Comparison of ENCODE assay signal across 9 cellular contexts in the genomic region with DNA sequence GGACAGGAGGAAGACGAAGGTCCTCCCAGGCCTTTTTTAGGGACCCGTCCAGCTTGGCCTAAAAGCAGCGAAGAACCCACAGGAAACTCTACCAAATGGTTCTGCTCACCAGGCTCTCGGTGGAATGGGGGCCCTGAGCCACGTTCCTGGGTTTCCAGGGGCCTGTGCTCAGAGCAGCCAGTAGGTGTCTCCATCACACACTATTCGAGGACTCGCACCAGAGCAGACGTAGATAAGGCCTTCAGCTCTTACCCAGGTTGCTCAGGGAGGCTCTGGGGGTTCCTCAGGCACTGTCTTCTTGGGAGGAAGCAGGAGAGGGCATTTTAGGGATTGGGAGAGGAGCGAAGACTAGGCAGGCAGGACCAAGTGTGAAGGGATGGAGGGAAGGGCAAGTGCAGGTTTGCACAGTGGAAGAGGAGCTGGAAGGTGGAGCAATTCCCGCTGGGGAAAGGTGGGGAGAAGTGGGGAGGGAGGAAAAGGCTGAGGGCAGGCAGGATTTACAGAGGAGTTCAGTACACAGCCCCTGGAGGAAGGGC.
A peak's percentile ranks its signal among the peaks of the same experiment; 100 is the strongest.
DNase-seq lines count a peak whose midpoint lies in the region; ATAC-seq, FAIRE-seq and TF ChIP-seq lines count a peak whose summit lies in the region.
"Had no signal": no experiment of that assay in that cellular context is flagged by ENCODE, and none has a peak within 500 bp of the region (broad histone marks: within the 10 kb centered on the region; RNA-seq: fewer than 3 reads in every experiment).

No MANE protein-coding gene starts in this region.

- no peaks in the 10 kb centered on the region for H3F3A ChIP-seq in OCI-LY1 (ENCODE audit: insufficient read depth, low read length)

- H3K9ac ChIP-seq in OCI-LY1 (ENCODE audit: low read length) = no peak overlapping the region
- H3K9ac ChIP-seq: BLaER1 had no signal

- H3K36me3 ChIP-seq in OCI-LY1 (ENCODE audit: insufficient read depth, low read length) (no peaks in the 10 kb centered on the region), esophagus squamous epithelium (no peaks in the 10 kb centered on the region)
- H3K36me3 ChIP-seq: BLaER1 had no signal

- H3K79me2 ChIP-seq in OCI-LY1 (ENCODE audit: insufficient read depth, low read length) = no peaks in the 10 kb centered on the region

- H3K27ac ChIP-seq in OCI-LY1 (ENCODE audit: low read depth, low read length, poor library complexity, severe bottlenecking) = no peak overlapping the region
- H3K27ac ChIP-seq in esophagus squamous epithelium = no peak overlapping the region
- H3K27ac ChIP-seq: BLaER1 had no signal

- no peaks in the 10 kb centered on the region for H3K9me3 ChIP-seq in OCI-LY1 (ENCODE audit: low read length)
- H3K9me3 ChIP-seq in esophagus squamous epithelium = no peaks in the 10 kb centered on the region
- H3K9me3 ChIP-seq: BLaER1 had no signal

- intact Hi-C loops in esophagus squamous epithelium (cut with DNase I) = loop anchor here (10.0 kb wide), 1 partner anchor 871 kb away; no protein-coding TSS in a partner anchor

- 0 out of 2 replicates have a peak, but pooled peaks cover 4% of the 10 kb centered on the region for H3K27me3 ChIP-seq in OCI-LY1 (ENCODE audit: insufficient read depth, low read length)
- no peaks in the 10 kb centered on the region for H3K27me3 ChIP-seq in esophagus squamous epithelium
- H3K27me3 ChIP-seq: BLaER1 had no signal

- H3K27me3 Mint-ChIP-seq in naive thymus-derived CD8-positive, alpha-beta T cell = peaks cover 0 to 8% (median 3%) of the 10 kb centered on the region in 5 donors
- H3K27me3 Mint-ChIP-seq in stimulated activated naive B cell treated with anti-CD40 and anti-IgM and Interleukin-4, amounts not matched to agents 10 μg/mL and 1 μg/mL and 100 μg/mL, for 72 hours = peaks cover 20 to 26% of the 10 kb centered on the region in 2 donors

- H3K4me1 ChIP-seq in OCI-LY1 (ENCODE audit: insufficient read depth, low read length, severe bottlenecking) = no peaks in the 10 kb centered on the region
- peaks cover 0 to 10% (median 0%) of the 10 kb centered on the region in 3 donors for H3K4me1 ChIP-seq in esophagus squamous epithelium

- peaks cover 2 to 9% (median 7%) of the 10 kb centered on the region in 4 donors for H3K4me1 Mint-ChIP-seq in naive thymus-derived CD8-positive, alpha-beta T cell
- H3K4me1 Mint-ChIP-seq in stimulated activated naive B cell treated with anti-CD40 and anti-IgM and Interleukin-4, amounts not matched to agents 10 μg/mL and 1 μg/mL and 100 μg/mL, for 72 hours = peaks cover 0 to 1% of the 10 kb centered on the region in 2 donors

- FAIRE-seq in HTR-8/SVneo (lab: Jason Lieb, UNC) = peak; percentile 52

- no peaks in the 10 kb centered on the region for H3K9me2 ChIP-seq in OCI-LY1 (ENCODE audit: low read depth, low read length)

- H3K4me3 ChIP-seq in OCI-LY1 (ENCODE audit: low read depth, low read length, poor library complexity, severe bottlenecking) (no peak overlapping the region), esophagus squamous epithelium (no peak overlapping the region)
- H3K4me3 ChIP-seq: BLaER1 had no signal

- POLR2A ChIA-PET in naive thymus-derived CD8-positive, alpha-beta T cell (lab: Charles Lee) = interaction anchor here (1.7 kb wide), 1 partner anchor 262 kb away, joined by 5 read pairs; no protein-coding TSS in a partner anchor

- H3K36me3 Mint-ChIP-seq in naive thymus-derived CD8-positive, alpha-beta T cell = no peaks in the 10 kb centered on the region
- no peaks in the 10 kb centered on the region for H3K36me3 Mint-ChIP-seq in stimulated activated naive B cell treated with anti-CD40 and anti-IgM and Interleukin-4, amounts not matched to agents 10 μg/mL and 1 μg/mL and 100 μg/mL, for 72 hours

- peaks cover 0 to 1% (median 0%) of the 10 kb centered on the region in 9 donors for H3K9me3 Mint-ChIP-seq in naive thymus-derived CD8-positive, alpha-beta T cell
- H3K9me3 Mint-ChIP-seq in stimulated activated naive B cell treated with anti-CD40 and anti-IgM and Interleukin-4, amounts not matched to agents 10 μg/mL and 1 μg/mL and 100 μg/mL, for 72 hours = no peaks in the 10 kb centered on the region

- peak; percentile 81 for TF ChIP-seq CTCF in OCI-LY1 (IDR thresholded peaks at IDR 0.05; ENCODE audit: low read length)
- peak; percentile 33 to 76 (median 66) for TF ChIP-seq CTCF in esophagus squamous epithelium (IDR thresholded peaks at IDR 0.05)

- H3K27ac Mint-ChIP-seq in naive thymus-derived CD8-positive, alpha-beta T cell = peak overlapping the region in 4 of 10 donors; percentile 27 to 74 (median 61)
- no peak overlapping the region for H3K27ac Mint-ChIP-seq in stimulated activated naive B cell treated with anti-CD40 and anti-IgM and Interleukin-4, amounts not matched to agents 10 μg/mL and 1 μg/mL and 100 μg/mL, for 72 hours

- no peak overlapping the region for H3K4me2 ChIP-seq in OCI-LY1 (ENCODE audit: low read length)
- H3K4me2 ChIP-seq: BLaER1 had no signal

- WGBS in esophagus squamous epithelium, 2 donors = 13 to 18% methylated on average over 5 to 6 of the region's 10 CpGs

- H2AFZ ChIP-seq in OCI-LY1 (ENCODE audit: low read length) = no peak overlapping the region

- H3K4me3 Mint-ChIP-seq in naive thymus-derived CD8-positive, alpha-beta T cell = no peak overlapping the region
- no peak overlapping the region for H3K4me3 Mint-ChIP-seq in stimulated activated naive B cell treated with anti-CD40 and anti-IgM and Interleukin-4, amounts not matched to agents 10 μg/mL and 1 μg/mL and 100 μg/mL, for 72 hours

- H4K20me1 ChIP-seq in OCI-LY1 (ENCODE audit: insufficient read depth, low read length) = no peaks in the 10 kb centered on the region
- H4K20me1 ChIP-seq: BLaER1 had no signal

- TF ChIP-seq POLR2A in esophagus squamous epithelium (IDR thresholded peaks at IDR 0.05) = no peak

- peak; percentile 35 for DNase-seq in DMS153 (lab: John Stamatoyannopoulos, UW)
- DNase-seq in DMS153 treated with DMSO at 0.1 percent for 48 hours (lab: John Stamatoyannopoulos, UW; ENCODE audit: unreplicated experiment) = no peak
- DNase-seq in HTR-8/SVneo (ENCODE audit: insufficient read length, low spot score) = peak; percentile 94
- DNase-seq in activated T-cell treated with anti-CD3 and anti-CD28 coated beads for 4 hours = peak; percentile 44
- DNase-seq in esophagus squamous epithelium (lab: John Stamatoyannopoulos, UW) = no peak
- DNase-seq in naive thymus-derived CD8-positive, alpha-beta T cell = peak; percentile 31 to 78 (median 59)
- DNase-seq in stimulated activated naive B cell treated with anti-CD40 and anti-IgM and Interleukin-4, amounts not matched to agents 10 μg/mL and 1 μg/mL and 100 μg/mL, for 72 hours = peak; percentile 47

- peak; percentile 94 to 97 for ATAC-seq in naive thymus-derived CD8-positive, alpha-beta T cell
- ATAC-seq in stimulated activated naive B cell treated with anti-CD40 and anti-IgM and Interleukin-4, amounts not matched to agents 10 μg/mL and 1 μg/mL and 100 μg/mL, for 72 hours (replicated peaks) = peak; percentile 93 to 97

Comparison
In these comparisons a context has a peak if more than half of its experiments do, and no peak if none do; other contexts are left out.
1. DNase-seq: peak in DMS153 (single experiment), HTR-8/SVneo (single experiment), activated T-cell treated with anti-CD3 and anti-CD28 coated beads for 4 hours (single experiment), naive thymus-derived CD8-positive, alpha-beta T cell (10 of 10) and stimulated activated naive B cell treated with anti-CD40 and anti-IgM and Interleukin-4, amounts not matched to agents 10 μg/mL and 1 μg/mL and 100 μg/mL, for 72 hours (single experiment); none in DMS153 treated with DMSO at 0.1 percent for 48 hours (single experiment) and esophagus squamous epithelium (single experiment).